Comparison of ENCODE assay signal across 11 cellular contexts in genomic region chr1:110766336-110766647, GRCh38.
A peak's percentile ranks its signal among the peaks of the same experiment; 100 is the strongest.
DNase-seq lines count a peak whose midpoint lies in the region; ATAC-seq and TF ChIP-seq lines count a peak whose summit lies in the region.
"Had no signal": no experiment of that assay in that cellular context is flagged by ENCODE, and none has a peak within 500 bp of the region (broad histone marks: within the 10 kb centered on the region; RNA-seq: fewer than 3 reads in every experiment).

No MANE protein-coding gene starts in this region.

- H3K9ac ChIP-seq in mammary epithelial cell (ENCODE audit: insufficient read depth, low read length), result no peak overlapping the region
- no peak overlapping the region for H3K9ac ChIP-seq in mesenchymal stem cell (ENCODE audit: low read length)

- H3K27ac ChIP-seq in A673 (ENCODE audit: low read depth, low read length, poor library complexity, severe bottlenecking) (no peak overlapping the region), HEK293 (ENCODE audit: extremely low read depth, low read depth, low read length) (no peak overlapping the region), RWPE2 (ENCODE audit: poor library complexity, severe bottlenecking) (no peak overlapping the region), lower lobe of right lung (no peak overlapping the region), mammary epithelial cell (ENCODE audit: insufficient read depth, low read depth, low read length) (no peak overlapping the region), mesenchymal stem cell (ENCODE audit: low read length, poor library complexity, severe bottlenecking) (no peak overlapping the region)

- no peaks in the 10 kb centered on the region for H3K9me3 Mint-ChIP-seq in T-cell
- H3K9me3 Mint-ChIP-seq: H9 had no signal

- no peak overlapping the region for H3K4ac ChIP-seq in mesenchymal stem cell (ENCODE audit: low read depth in 1 of 2, low read length in 2 of 2)

- H4K8ac ChIP-seq in mesenchymal stem cell (ENCODE audit: low read length), result no peak overlapping the region

- H4K91ac ChIP-seq in mesenchymal stem cell (ENCODE audit: low read length), result no peak overlapping the region

- no peak overlapping the region for H3K18ac ChIP-seq in mesenchymal stem cell (ENCODE audit: low read depth in 1 of 2, low read length in 2 of 2)

- no peak overlapping the region for H2BK120ac ChIP-seq in mesenchymal stem cell (ENCODE audit: low read depth, low read length)

- no peak overlapping the region for H3K23ac ChIP-seq in mesenchymal stem cell (ENCODE audit: low read length in 2 of 2)

- H3K9me3 ChIP-seq in A673 (ENCODE audit: low read depth, low read length, poor library complexity, severe bottlenecking) (no peaks in the 10 kb centered on the region), HEK293 (ENCODE audit: control insufficient read depth, insufficient read depth, low read depth, low read length) (no peaks in the 10 kb centered on the region), RWPE2 (ENCODE audit: severe bottlenecking) (no peaks in the 10 kb centered on the region), lower lobe of right lung (no peaks in the 10 kb centered on the region), mammary epithelial cell (replicated peaks; ENCODE audit: insufficient read depth, low read length) (no peaks in the 10 kb centered on the region), mesenchymal stem cell (ENCODE audit: control insufficient read depth, low read length) (no peaks in the 10 kb centered on the region)

- no peak overlapping the region for H2AK5ac ChIP-seq in mesenchymal stem cell (ENCODE audit: low read length, severe bottlenecking)

- WGBS in mammary epithelial cell (ENCODE audit: low coverage, missing lambda C conversion rate), result 0% methylated on average over 1 of the region's 1 CpG
- WGBS in mesenchymal stem cell, result no CpG with 5 or more reads among the region's 1 CpG

- H3K27ac Mint-ChIP-seq in T-cell, result no peak overlapping the region
- H3K27ac Mint-ChIP-seq: H9 had no signal

- no peak overlapping the region for H2BK12ac ChIP-seq in mesenchymal stem cell (ENCODE audit: low read length in 2 of 2)

- in situ Hi-C loops in mammary epithelial cell (cut with MboI; ENCODE audit: low sequenced_read_pairs in 2 of 2), result no loop called here

- H3K4me1 ChIP-seq in A673 (ENCODE audit: insufficient read depth, low read length, poor library complexity, severe bottlenecking) (no peaks in the 10 kb centered on the region), HEK293 (ENCODE audit: control insufficient read depth, insufficient read depth, low read length) (no peaks in the 10 kb centered on the region), RWPE2 (ENCODE audit: insufficient read depth, poor library complexity, severe bottlenecking) (peaks cover 7% of the 10 kb centered on the region), lower lobe of right lung (peaks cover 7% of the 10 kb centered on the region), mammary epithelial cell (ENCODE audit: insufficient read depth, low read length) (peaks cover 13% of the 10 kb centered on the region), mesenchymal stem cell (ENCODE audit: control insufficient read depth, insufficient read depth, low read depth, low read length) (no peaks in the 10 kb centered on the region)

- CTCF ChIA-PET in A673 (lab: Charles Lee), result interaction anchor here (0.6 to 2.7 kb wide), 6 partner anchors 13 to 1126 kb away, joined by 3 to 17 read pairs (median 4); no protein-coding TSS in a partner anchor
- CTCF ChIA-PET in HEK293 (lab: Yijun Ruan, JAX), result interaction anchor here (0.6 to 5.9 kb wide), 32 partner anchors 9 to 258 kb away, joined by 3 to 95 read pairs (median 6); partner anchors contain the start of gene KCNA10
- CTCF ChIA-PET in mammary epithelial cell (lab: Charles Lee; ENCODE audit: low non-redundant PET), result interaction anchor here (0.7 to 1.0 kb wide), 4 partner anchors 15 to 208 kb away, joined by 3 to 5 read pairs (median 3); no protein-coding TSS in a partner anchor
- CTCF ChIA-PET in T-cell (lab: Charles Lee), result interaction anchor here (0.6 to 5.3 kb wide), 31 partner anchors 9 to 759 kb away, joined by 3 to 122 read pairs (median 5); no protein-coding TSS in a partner anchor

- H3K79me2 ChIP-seq in mammary epithelial cell (ENCODE audit: insufficient read depth, low read length), result no peaks in the 10 kb centered on the region

- no peak overlapping the region for H2BK5ac ChIP-seq in mesenchymal stem cell (ENCODE audit: low read depth, low read length, poor library complexity, severe bottlenecking)

- dilution Hi-C loops in mammary epithelial cell (cut with HindIII; ENCODE audit: low sequenced_read_pairs), result no loop called here

- H4K20me1 ChIP-seq in mammary epithelial cell (ENCODE audit: insufficient read depth, low read length), result no peaks in the 10 kb centered on the region

- no peak for DNase-seq in A673 (ENCODE audit: low spot score)
- no peak for DNase-seq in RWPE2 (ENCODE audit: low spot score)
- DNase-seq in lower lobe of right lung, result no peak
- DNase-seq in mammary epithelial cell, result no peak
- DNase-seq in T-cell, result no peak
- DNase-seq in mesenchymal stem cell, result no peak
- DNase-seq: GF-D8, H9, NCI-H1417 treated with DMSO at 0.1 percent for 48 hours, NCI-H226 had no signal

- peaks cover 4 to 9% (median 4%) of the 10 kb centered on the region in 3 donors for H3K4me1 Mint-ChIP-seq in T-cell

- no peak overlapping the region for H2AFZ ChIP-seq in mammary epithelial cell (ENCODE audit: low read depth, low read length)
- no peak overlapping the region for H2AFZ ChIP-seq in mesenchymal stem cell (ENCODE audit: low read depth, low read length)

- intact Hi-C loops in A673 (cut with micrococcal nuclease; ENCODE audit: unreplicated experiment), result loop anchor here (1.0 to 5.0 kb wide), 3 partner anchors 136 to 244 kb away; no protein-coding TSS in a partner anchor
- intact Hi-C loops in lower lobe of right lung (cut with DNase I), result loop anchor here (5.0 kb wide), 1 partner anchor 134 kb away; no protein-coding TSS in a partner anchor
- intact Hi-C loops in mammary epithelial cell (cut with micrococcal nuclease), result loop anchor here (1.0 to 5.0 kb wide), 4 partner anchors 15 to 244 kb away; no protein-coding TSS in a partner anchor

- H3K4me3 ChIP-seq in A673 (ENCODE audit: low read depth, low read length, poor library complexity, severe bottlenecking), result no peak overlapping the region
- no peak overlapping the region for H3K4me3 ChIP-seq in HEK293 (ENCODE audit: low read depth, low read length)
- no peak overlapping the region for H3K4me3 ChIP-seq in RWPE2 (ENCODE audit: severe bottlenecking)
- H3K4me3 ChIP-seq in lower lobe of right lung, result no peak overlapping the region
- no peak overlapping the region for H3K4me3 ChIP-seq in mammary epithelial cell (replicated peaks in 1 of 3; ENCODE audit: insufficient read depth in 1 of 3, low read depth in 2 of 3, low read length in 3 of 3)
- H3K4me3 ChIP-seq in mesenchymal stem cell (ENCODE audit: insufficient read depth in 1 of 2, low read depth in 1 of 2, low read length in 2 of 2), result no peak overlapping the region

- ATAC-seq in RWPE2 (ENCODE audit: low read depth) (no peak), lower lobe of right lung (no peak), T-cell (replicated peaks in 1 of 4) (no peak)

- TF ChIP-seq CTCF in A673 (conservative IDR thresholded peaks at IDR 0.05; ENCODE audit: low read depth, low read length) (0 out of 2 replicates have a peak, but pooled peaks have one; percentile 3), HEK293 (tag by site-specific recombination; IDR thresholded peaks at IDR 0.05) (no peak), RWPE2 (IDR thresholded peaks at IDR 0.05; ENCODE audit: poor library complexity, severe bottlenecking) (peak; percentile 45), lower lobe of right lung (IDR thresholded peaks at IDR 0.05) (peak; percentile 1), mammary epithelial cell (conservative IDR thresholded peaks at IDR 0.05 in 1 of 2, IDR thresholded peaks at IDR 0.05 in 1 of 2; ENCODE audit: extremely low read depth in 1 of 2, insufficient read depth in 1 of 2, low read depth in 1 of 2, low read length in 2 of 2) (no peak)

- peaks cover 13 to 18% of the 10 kb centered on the region in 2 donors for H3K27me3 Mint-ChIP-seq in T-cell

- no peak overlapping the region for H3K14ac ChIP-seq in mesenchymal stem cell (ENCODE audit: low read length in 2 of 2)

- POLR2A ChIA-PET in A673 (lab: Charles Lee; ENCODE audit: low non-redundant PET), result no interaction called here
- POLR2A ChIA-PET in HEK293 (lab: Yijun Ruan, JAX), result no interaction called here
- POLR2A ChIA-PET in T-cell (lab: Charles Lee), result interaction anchor here (0.6 to 0.8 kb wide), 3 partner anchors 42 to 145 kb away, joined by 3 read pairs; no protein-coding TSS in a partner anchor

- H2BK15ac ChIP-seq in mesenchymal stem cell (ENCODE audit: low read depth, poor library complexity, severe bottlenecking), result no peak overlapping the region

- H3K36me3 ChIP-seq in A673 (ENCODE audit: insufficient read depth, low read length, poor library complexity, severe bottlenecking), result no peaks in the 10 kb centered on the region
- H3K36me3 ChIP-seq in HEK293 (ENCODE audit: control insufficient read depth in 2 of 2, insufficient read depth in 1 of 2, low read length in 2 of 2), result no peaks in the 10 kb centered on the region
- H3K36me3 ChIP-seq in RWPE2 (ENCODE audit: low read depth), result no peaks in the 10 kb centered on the region
- no peaks in the 10 kb centered on the region for H3K36me3 ChIP-seq in lower lobe of right lung
- H3K36me3 ChIP-seq in mammary epithelial cell (ENCODE audit: insufficient read depth, low read length), result no peaks in the 10 kb centered on the region
- no peaks in the 10 kb centered on the region for H3K36me3 ChIP-seq in mesenchymal stem cell (ENCODE audit: control insufficient read depth in 1 of 2, insufficient read depth in 2 of 2, low read depth in 1 of 2, low read length in 2 of 2)

- no peak overlapping the region for H3K4me2 ChIP-seq in mammary epithelial cell (ENCODE audit: insufficient read depth, low read depth, low read length)
- no peak overlapping the region for H3K4me2 ChIP-seq in mesenchymal stem cell (ENCODE audit: low read length, poor library complexity, severe bottlenecking)

- H3K27me3 ChIP-seq in A673 (replicated peaks; ENCODE audit: insufficient read depth, low read depth, low read length, poor library complexity), result peaks cover 23% of the 10 kb centered on the region
- peaks cover 12% of the 10 kb centered on the region for H3K27me3 ChIP-seq in RWPE2 (ENCODE audit: insufficient read depth, poor library complexity, severe bottlenecking)
- H3K27me3 ChIP-seq in lower lobe of right lung (ENCODE audit: low read depth), result no peaks in the 10 kb centered on the region
- H3K27me3 ChIP-seq in mammary epithelial cell (ENCODE audit: insufficient read depth, low read length), result no peaks in the 10 kb centered on the region
- H3K27me3 ChIP-seq in mesenchymal stem cell (ENCODE audit: control insufficient read depth in 1 of 2, insufficient read depth in 1 of 2, low read length in 2 of 2), result peaks cover 0 to 66% of the 10 kb centered on the region in 2 experiments

- H3K4me3 Mint-ChIP-seq in T-cell, result no peak overlapping the region
- H3K4me3 Mint-ChIP-seq: H9 had no signal

- H3K79me1 ChIP-seq in mesenchymal stem cell (replicated peaks; ENCODE audit: low read length, poor library complexity, severe bottlenecking), result no peaks in the 10 kb centered on the region

- no peaks in the 10 kb centered on the region for H3K36me3 Mint-ChIP-seq in T-cell

- BruUV-seq in A673 (replicated peaks; lab: Mats Ljungman, UMichigan) (no TSS peak), mammary epithelial cell (replicated peaks; lab: Mats Ljungman, UMichigan) (no TSS peak)

Comparison
In these comparisons a context has a peak if more than half of its experiments do, and no peak if none do; other contexts are left out.
1. CTCF ChIP-seq: peak in A673 (single experiment), RWPE2 (single experiment) and lower lobe of right lung (single experiment); none in HEK293 (single experiment) and mammary epithelial cell (0 of 2).
2. POLR2A ChIA-PET loops: an anchor here in T-cell (0.6 to 0.8 kb wide); none called in A673 and HEK293.